Comparison of ENCODE assay signal across 11 cellular contexts in genomic region chr19:11986754-11987153, GRCh38. TPM values are rescaled to one million over a fixed set of nuclear protein-coding genes. Genes with fewer than 3 reads are reported as not detected.
DNase-seq lines count a peak whose midpoint lies in the region; ATAC-seq and TF ChIP-seq lines count a peak whose summit lies in the region.
"Had no signal": no experiment of that assay in that cellular context is flagged by ENCODE, and none has a peak within 500 bp of the region (broad histone marks: within the 10 kb centered on the region; RNA-seq: fewer than 3 reads in every experiment).

No MANE protein-coding gene starts in this region.

- H3K36me3 ChIP-seq in HUES64 (ENCODE audit: insufficient read depth, low read length) (peaks cover 12% of the 10 kb centered on the region; the same call in 1 of the 2 replicates), endodermal cell (ENCODE audit: control insufficient read depth, insufficient read depth, low read length) (peaks cover 9% of the 10 kb centered on the region), parathyroid adenoma (ENCODE audit: control insufficient read depth, insufficient read depth, low read length) (no peaks in the 10 kb centered on the region), PC-9 (ENCODE audit: low read depth) (no peaks in the 10 kb centered on the region)
- H3K36me3 ChIP-seq: esophagus squamous epithelium, stomach had no signal

- ATAC-seq in activated T-cell treated with anti-CD3 and anti-CD28 coated beads, Interleukin-2, amount 50 U/mL, for 72 hours (replicated peaks in 1 of 2) = no peak
- no peak for ATAC-seq in GM18520 (IDR thresholded peaks at IDR 0.05; ENCODE audit: unreplicated experiment)

- peaks cover 17% of the 10 kb centered on the region for H3K4me1 Mint-ChIP-seq in activated T-cell treated with anti-CD3 and anti-CD28 coated beads, Interleukin-2, amount 50 U/mL, for 72 hours (ENCODE audit: low read depth)
- peaks cover 6% of the 10 kb centered on the region for H3K4me1 Mint-ChIP-seq in endodermal cell

- H3K9me3 ChIP-seq in HUES64 (ENCODE audit: insufficient read depth, low read depth, low read length) (peaks cover 19% of the 10 kb centered on the region), endodermal cell (ENCODE audit: control insufficient read depth, low read length) (peaks cover 18% of the 10 kb centered on the region), parathyroid adenoma (ENCODE audit: control insufficient read depth, low read length) (no peaks in the 10 kb centered on the region), PC-9 (ENCODE audit: insufficient read depth, low read depth) (no peaks in the 10 kb centered on the region; the same call in 1 of the 2 replicates)

- H3K27ac ChIP-seq in HUES64 (ENCODE audit: low read depth, low read length) = no peak overlapping the region
- H3K27ac ChIP-seq in endodermal cell (ENCODE audit: low read depth, low read length) = no peak overlapping the region
- H3K27ac ChIP-seq in parathyroid adenoma = no peak overlapping the region
- no peak overlapping the region for H3K27ac ChIP-seq in PC-9

- TF ChIP-seq CTCF in endodermal cell (conservative IDR thresholded peaks at IDR 0.05) = no peak
- no peak for TF ChIP-seq CTCF in parathyroid adenoma (IDR thresholded peaks at IDR 0.05)
- no peak for TF ChIP-seq CTCF in PC-9 (conservative IDR thresholded peaks at IDR 0.05)

- H3K4me1 ChIP-seq in HUES64 (ENCODE audit: insufficient read depth, low read length) = 0 out of 2 replicates have a peak, but pooled peaks cover 4% of the 10 kb centered on the region
- H3K4me1 ChIP-seq in endodermal cell (ENCODE audit: control insufficient read depth, insufficient read depth, low read length) = no peaks in the 10 kb centered on the region
- H3K4me1 ChIP-seq in parathyroid adenoma = no peaks in the 10 kb centered on the region
- H3K4me1 ChIP-seq in PC-9 (replicated peaks; ENCODE audit: insufficient read depth) = peaks cover 7% of the 10 kb centered on the region; the same call in 1 of the 2 replicates

- H3K79me2 ChIP-seq in parathyroid adenoma (peaks cover 18% of the 10 kb centered on the region), PC-9 (ENCODE audit: low read depth) (no peaks in the 10 kb centered on the region)

- POLR2A ChIA-PET in PC-9 (lab: Charles Lee; ENCODE audit: unreplicated experiment) = interaction anchor here (0.6 kb wide), 1 partner anchor 389 kb away, joined by 12 read pairs; no protein-coding TSS in a partner anchor

- H3K36me3 Mint-ChIP-seq in activated T-cell treated with anti-CD3 and anti-CD28 coated beads, Interleukin-2, amount 50 U/mL, for 72 hours (ENCODE audit: insufficient read depth in 2 of 2) = peaks cover 7 to 12% of the 10 kb centered on the region in 2 donors
- peaks cover 15% of the 10 kb centered on the region for H3K36me3 Mint-ChIP-seq in endodermal cell (ENCODE audit: low read depth)

- H2AFZ ChIP-seq in parathyroid adenoma (no peak overlapping the region), PC-9 (no peak overlapping the region)

- H3K4me2 ChIP-seq in parathyroid adenoma (ENCODE audit: low read length) (no peak overlapping the region), PC-9 (no peak overlapping the region)

- no peaks in the 10 kb centered on the region for H3K27me3 Mint-ChIP-seq in activated T-cell treated with anti-CD3 and anti-CD28 coated beads, Interleukin-2, amount 50 U/mL, for 72 hours (ENCODE audit: low read depth)
- H3K27me3 Mint-ChIP-seq in endodermal cell (ENCODE audit: insufficient read depth) = peaks cover 2% of the 10 kb centered on the region
- H3K27me3 Mint-ChIP-seq: IgD-negative memory B cell had no signal

- peak overlapping the region; percentile 92 to 98 for H3K4me3 Mint-ChIP-seq in activated T-cell treated with anti-CD3 and anti-CD28 coated beads, Interleukin-2, amount 50 U/mL, for 72 hours
- H3K4me3 Mint-ChIP-seq in endodermal cell = no peak overlapping the region

- CTCF ChIA-PET in PC-9 (lab: Charles Lee) = interaction anchor here (0.6 to 1.7 kb wide), 2 partner anchors 63 to 187 kb away, joined by 3 to 6 read pairs; no protein-coding TSS in a partner anchor

- no peaks in the 10 kb centered on the region for H3K9me2 ChIP-seq in PC-9 (ENCODE audit: insufficient read depth)

- no peaks in the 10 kb centered on the region for H4K20me1 ChIP-seq in PC-9 (ENCODE audit: insufficient read depth)

- peak overlapping the region; percentile 88; the same call in 1 of the 2 replicates for H3K4me3 ChIP-seq in HUES64 (ENCODE audit: low read length)
- H3K4me3 ChIP-seq in endodermal cell (ENCODE audit: low read length) = peak overlapping the region; percentile 88
- H3K4me3 ChIP-seq in parathyroid adenoma (ENCODE audit: low read depth, low read length) = peak overlapping the region; percentile 96
- no peak overlapping the region for H3K4me3 ChIP-seq in PC-9

- intact Hi-C loops in PC-9 (cut with micrococcal nuclease; ENCODE audit: unreplicated experiment) = loop anchor here (1.0 kb wide), 1 partner anchor 155 kb away; no protein-coding TSS in a partner anchor

- 94% methylated on average over 17 of the region's 17 CpGs for WGBS in HUES64
- 93 to 95% methylated on average over 14 to 17 of the region's 17 CpGs for WGBS in endodermal cell (ENCODE audit: insufficient coverage in 1 of 2, insufficient read length in 1 of 2), 2 experiments

- H3K9ac ChIP-seq in HUES64 (ENCODE audit: low read depth, low read length) (no peak overlapping the region), endodermal cell (ENCODE audit: extremely low read depth, low read length, poor library complexity, severe bottlenecking) (no peak overlapping the region), parathyroid adenoma (no peak overlapping the region)

- no peak for DNase-seq in activated T-cell treated with anti-CD3 and anti-CD28 coated beads, Interleukin-2, amount 50 U/mL, for 72 hours
- DNase-seq in activated T-cell treated with anti-CD3 and anti-CD28 coated beads, Interleukin-2, amount 50 U/mL, for 48 hours = no peak
- DNase-seq in endodermal cell (no peak), COR-L47 (lab: John Stamatoyannopoulos, UW) (no peak), PC-9 (no peak)

- H3K27ac Mint-ChIP-seq in activated T-cell treated with anti-CD3 and anti-CD28 coated beads, Interleukin-2, amount 50 U/mL, for 72 hours = no peak overlapping the region
- no peak overlapping the region for H3K27ac Mint-ChIP-seq in endodermal cell

- no peaks in the 10 kb centered on the region for H3K27me3 ChIP-seq in HUES64 (ENCODE audit: insufficient read depth, low read length)
- H3K27me3 ChIP-seq in endodermal cell (ENCODE audit: control insufficient read depth, insufficient read depth, low read length, poor library complexity, severe bottlenecking) = no peaks in the 10 kb centered on the region
- H3K27me3 ChIP-seq in parathyroid adenoma (ENCODE audit: control insufficient read depth, insufficient read depth, low read length) = no peaks in the 10 kb centered on the region
- peaks cover 16% of the 10 kb centered on the region; the same call in 1 of the 2 replicates for H3K27me3 ChIP-seq in PC-9 (ENCODE audit: insufficient read depth, low read depth)
- H3K27me3 ChIP-seq: esophagus squamous epithelium, stomach had no signal

- BruUV-seq in PC-9 (replicated peaks; lab: Mats Ljungman, UMichigan) = no TSS peak

- H3K9me3 Mint-ChIP-seq in activated T-cell treated with anti-CD3 and anti-CD28 coated beads, Interleukin-2, amount 50 U/mL, for 72 hours = peaks cover 3 to 5% of the 10 kb centered on the region in 2 donors
- H3K9me3 Mint-ChIP-seq in endodermal cell = peaks cover 42% of the 10 kb centered on the region

- no peaks in the 10 kb centered on the region for H3F3A ChIP-seq in PC-9 (ENCODE audit: insufficient read depth, low read depth)

RNA-seq across cellular contexts. Expression of gene ZNF763, which starts 21.9 kb away (rescaled TPM):
- total RNA-seq in activated T-cell treated with anti-CD3 and anti-CD28 coated beads, Interleukin-2, amount 50 U/mL, for 72 hours = 1 to 10 TPM; 1.3 to 2.4 TPM
- 0.85 TPM for polyA plus RNA-seq in HUES64 (2013, experiment 1 of 2)
- 1.0 TPM for polyA plus RNA-seq in HUES64 (2013, experiment 2 of 2)
- 1 to 10 TPM; 4.4 to 5.0 TPM for total RNA-seq in endodermal cell
- polyA plus RNA-seq in endodermal cell (2013, experiment 1 of 2) = 2.4 TPM
- 2.1 TPM for polyA plus RNA-seq in endodermal cell (2013, experiment 2 of 2)
- total RNA-seq in PC-9 (2021) = 0.55 and 0.83 TPM in 2 replicates

RNA-seq across cellular contexts. Expression of gene ZNF433, which starts 48.7 kb away (rescaled TPM):
- 1 to 10 TPM; 1.6 to 2.3 TPM for total RNA-seq in activated T-cell treated with anti-CD3 and anti-CD28 coated beads, Interleukin-2, amount 50 U/mL, for 72 hours
- polyA plus RNA-seq in HUES64 (2013, experiment 1 of 2) = 1.4 TPM
- polyA plus RNA-seq in HUES64 (2013, experiment 2 of 2) = 2.2 TPM
- total RNA-seq in endodermal cell (1 to 10 TPM; 3.9 to 7.9 TPM), PC-9 (2021) (2.6 and 3.1 TPM in 2 replicates)
- 3.6 TPM for polyA plus RNA-seq in endodermal cell (2013, experiment 1 of 2)
- polyA plus RNA-seq in endodermal cell (2013, experiment 2 of 2) = 4.1 TPM
